Comparison of ENCODE assay signal across 9 cellular contexts in the genomic region with DNA sequence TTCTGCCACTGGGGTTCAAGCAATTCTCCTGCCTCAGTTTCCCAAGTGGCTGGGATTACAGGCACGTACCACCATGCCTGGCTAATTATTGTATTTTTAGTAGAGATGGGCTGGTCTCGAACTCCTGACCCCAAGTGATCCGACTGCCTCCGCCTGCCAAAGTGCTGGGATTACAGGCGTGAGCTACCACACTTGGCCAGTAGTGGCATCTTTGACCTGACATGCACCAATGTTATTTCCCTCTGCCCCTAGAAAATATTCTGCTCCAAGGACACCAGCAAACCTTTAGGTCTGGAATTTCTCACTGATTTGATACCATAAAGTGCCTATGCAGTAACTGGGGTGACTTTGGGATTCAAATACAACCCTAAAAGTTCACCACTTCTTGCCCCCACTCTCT.
A peak's percentile ranks its signal among the peaks of the same experiment; 100 is the strongest.
DNase-seq lines count a peak whose midpoint lies in the region; TF ChIP-seq lines count a peak whose summit lies in the region.
"Had no signal": no experiment of that assay in that cellular context is flagged by ENCODE, and none has a peak within 500 bp of the region (broad histone marks: within the 10 kb centered on the region; RNA-seq: fewer than 3 reads in every experiment).

No MANE protein-coding gene starts in this region.

- no peaks in the 10 kb centered on the region for H3K79me2 ChIP-seq in Karpas-422 (ENCODE audit: low read length)

- no peaks in the 10 kb centered on the region for H3K27me3 ChIP-seq in CD8-positive, alpha-beta memory T cell (ENCODE audit: insufficient read depth, low read length, poor library complexity, severe bottlenecking)
- H3K27me3 ChIP-seq in Karpas-422 (ENCODE audit: low read length) (no peaks in the 10 kb centered on the region), skeletal muscle satellite cell (ENCODE audit: control insufficient read depth, insufficient read depth, low read length) (no peaks in the 10 kb centered on the region)
- H3K27me3 ChIP-seq: pancreas had no signal

- H3K4me3 ChIP-seq in CD8-positive, alpha-beta memory T cell (ENCODE audit: low read length): no peak overlapping the region
- H3K4me3 ChIP-seq in Karpas-422 (ENCODE audit: low read length): peak overlapping the region; percentile 7; the same call in 1 of the 2 replicates
- H3K4me3 ChIP-seq in skeletal muscle satellite cell (ENCODE audit: low read length): no peak overlapping the region
- H3K4me3 ChIP-seq: pancreas had no signal

- TF ChIP-seq CTCF in chondrocyte (IDR thresholded peaks at IDR 0.05): peak; percentile 28

- peak overlapping the region; percentile 72 for H3K9ac ChIP-seq in Karpas-422 (ENCODE audit: low read length)
- no peak overlapping the region for H3K9ac ChIP-seq in skeletal muscle satellite cell (ENCODE audit: low read depth, low read length)

- H3K9me3 ChIP-seq in CD8-positive, alpha-beta memory T cell (ENCODE audit: low read length): no peaks in the 10 kb centered on the region
- H3K9me3 ChIP-seq in Karpas-422 (ENCODE audit: low read length) (no peaks in the 10 kb centered on the region), skeletal muscle satellite cell (replicated peaks; ENCODE audit: low read length) (no peaks in the 10 kb centered on the region)
- H3K9me3 ChIP-seq: pancreas had no signal

- H3K27ac Mint-ChIP-seq in CD8-positive, alpha-beta memory T cell: peak overlapping the region in 5 of 8 donors; percentile 35 to 94 (median 56)
- peak overlapping the region; percentile 98 for H3K27ac Mint-ChIP-seq in chondrocyte (ENCODE audit: unreplicated experiment)

- H3K27me3 Mint-ChIP-seq in CD8-positive, alpha-beta memory T cell: no peaks in the 10 kb centered on the region
- no peaks in the 10 kb centered on the region for H3K27me3 Mint-ChIP-seq in chondrocyte (ENCODE audit: low read depth)

- H2AFZ ChIP-seq in Karpas-422 (ENCODE audit: low read length): no peak overlapping the region

- H3K9me3 Mint-ChIP-seq in CD8-positive, alpha-beta memory T cell: no peaks in the 10 kb centered on the region
- no peaks in the 10 kb centered on the region for H3K9me3 Mint-ChIP-seq in chondrocyte (ENCODE audit: low read depth)

- peak overlapping the region in 2 of 7 donors; percentile 13 to 80 for H3K4me3 Mint-ChIP-seq in CD8-positive, alpha-beta memory T cell
- H3K4me3 Mint-ChIP-seq in chondrocyte (ENCODE audit: unreplicated experiment): no peak overlapping the region

- POLR2A ChIA-PET in CD8-positive, alpha-beta memory T cell (lab: Charles Lee): no interaction called here

- no peaks in the 10 kb centered on the region for H3K9me2 ChIP-seq in Karpas-422 (replicated peaks; ENCODE audit: insufficient read depth, low read length)

- no peak for DNase-seq in CD8-positive, alpha-beta memory T cell
- peak; percentile 55 for DNase-seq in Karpas-422
- no peak for DNase-seq in chondrocyte (ENCODE audit: low spot score)
- no peak for DNase-seq in stimulated activated CD4-positive, alpha-beta T cell treated with anti-CD3 and anti-CD28 coated beads, Interleukin-4, amount 100 ng/mL, for 4 hours
- DNase-seq in hepatic stellate cell (ENCODE audit: low spot score): no peak
- no peak for DNase-seq in SKM-1 treated with dmso at 0.1 percent for 144 hours (lab: John Stamatoyannopoulos, UW; ENCODE audit: unreplicated experiment)
- DNase-seq: activated CD8-positive, alpha-beta memory T cell treated with anti-CD3 and anti-CD28 coated beads for 24 hours; pancreas had no signal

- H3K4me1 Mint-ChIP-seq in CD8-positive, alpha-beta memory T cell: peaks cover 67 to 89% (median 85%) of the 10 kb centered on the region in 3 donors
- H3K4me1 Mint-ChIP-seq in chondrocyte (ENCODE audit: low read depth): peaks cover 97% of the 10 kb centered on the region

- H3K4me2 ChIP-seq in Karpas-422 (ENCODE audit: low read depth, low read length, poor library complexity, severe bottlenecking): peak overlapping the region; percentile 69
- H3K4me2 ChIP-seq in skeletal muscle satellite cell (ENCODE audit: low read length): peak overlapping the region; percentile 75

- H3K27ac ChIP-seq in CD8-positive, alpha-beta memory T cell (ENCODE audit: low read depth, low read length): no peak overlapping the region
- peak overlapping the region; percentile 94 for H3K27ac ChIP-seq in Karpas-422 (ENCODE audit: low read length)

- no peaks in the 10 kb centered on the region for H4K20me1 ChIP-seq in Karpas-422 (ENCODE audit: insufficient read depth, low read depth, low read length)

- peaks cover 44% of the 10 kb centered on the region for H3K4me1 ChIP-seq in CD8-positive, alpha-beta memory T cell (ENCODE audit: insufficient read depth, low read length)
- H3K4me1 ChIP-seq in Karpas-422 (ENCODE audit: low read length): peaks cover 88% of the 10 kb centered on the region
- peaks cover 71% of the 10 kb centered on the region for H3K4me1 ChIP-seq in skeletal muscle satellite cell (ENCODE audit: control insufficient read depth, insufficient read depth, low read length)

- peaks cover 9 to 49% (median 28%) of the 10 kb centered on the region in 3 donors for H3K36me3 Mint-ChIP-seq in CD8-positive, alpha-beta memory T cell
- H3K36me3 Mint-ChIP-seq in chondrocyte (ENCODE audit: low read depth): peaks cover 19% of the 10 kb centered on the region

- CTCF ChIA-PET in CD8-positive, alpha-beta memory T cell (lab: Charles Lee): interaction anchor here (2.0 kb wide), 1 partner anchor 42 kb away, joined by 8 read pairs; no protein-coding TSS in a partner anchor

- H3K36me3 ChIP-seq in CD8-positive, alpha-beta memory T cell (ENCODE audit: insufficient read depth, low read length): peaks cover 3% of the 10 kb centered on the region
- no peaks in the 10 kb centered on the region for H3K36me3 ChIP-seq in Karpas-422 (ENCODE audit: insufficient read depth, low read length)
- peaks cover 44% of the 10 kb centered on the region for H3K36me3 ChIP-seq in skeletal muscle satellite cell (ENCODE audit: insufficient read depth, low read length)
- H3K36me3 ChIP-seq: pancreas had no signal
